8 cellular contexts compared by ENCODE assay signal in genomic region chr12:64222011-64222765, GRCh38. TPM values are rescaled to one million over a fixed set of nuclear protein-coding genes. Genes with fewer than 3 reads are reported as not detected.
A peak's percentile ranks its signal among the peaks of the same experiment; 100 is the strongest.
DNase-seq lines count a peak whose midpoint lies in the region; ATAC-seq, FAIRE-seq and TF ChIP-seq lines count a peak whose summit lies in the region.

TSS of gene KICS2 (minus strand) at chr12:64222296. CDS start at chr12:64222237, 59 bp downstream.

- peak in 1 of 4 donors; percentile 32 for TF ChIP-seq EP300 in upper lobe of left lung (IDR thresholded peaks at IDR 0.05)

- no peaks in the 10 kb centered on the region for H3K27me3 ChIP-seq in heart right ventricle
- H3K27me3 ChIP-seq in upper lobe of left lung, result no peaks in the 10 kb centered on the region

- H3K9me3 ChIP-seq in heart right ventricle, result no peaks in the 10 kb centered on the region
- no peaks in the 10 kb centered on the region for H3K9me3 ChIP-seq in upper lobe of left lung

- DNase-seq in GM12892 (ENCODE audit: insufficient read length), result peak; percentile 79
- peak; percentile 86 for DNase-seq in NCI-H1436 (lab: John Stamatoyannopoulos, UW)
- peak; percentile 85 for DNase-seq in SW480 (ENCODE audit: low spot score)
- DNase-seq in heart right ventricle, result peak; percentile 92 to 93
- DNase-seq in posterior cingulate gyrus, result peak; percentile 86 to 99 (median 92)
- DNase-seq in upper lobe of left lung, result peak; percentile 93 to 98

- H3K4me1 ChIP-seq in heart right ventricle, result peaks cover 0 to 26% (median 11%) of the 10 kb centered on the region in 9 donors
- peaks cover 3 to 13% (median 7%) of the 10 kb centered on the region in 4 donors for H3K4me1 ChIP-seq in upper lobe of left lung

- TF ChIP-seq CTCF in heart right ventricle (IDR thresholded peaks at IDR 0.05) (peak in 3 of 9 donors; percentile 6 to 7 (median 6)), upper lobe of left lung (IDR thresholded peaks at IDR 0.05) (peak in 4 of 6 experiments; percentile 17 to 33 (median 25))

- FAIRE-seq in GM12892 (lab: Jason Lieb, UNC), result peak; percentile 97

- intact Hi-C loops in heart right ventricle (cut with DNase I), result loop anchor here in 1 of 10 donors (1.0 to 10.0 kb wide), 2 partner anchors 127 to 379 kb away; no protein-coding TSS in a partner anchor
- intact Hi-C loops in posterior cingulate gyrus (cut with DNase I), result no loop called here

- peak; percentile 95 for ATAC-seq in HG02840 (IDR thresholded peaks at IDR 0.05; ENCODE audit: low FRiP score, unreplicated experiment)
- ATAC-seq in heart right ventricle, result peak; percentile 98 to 100 (median 99)
- peak; percentile 99 for ATAC-seq in upper lobe of left lung (ENCODE audit: low FRiP score in 2 of 2)

- H3K4me3 ChIP-seq in heart right ventricle (peak within 1 kb of the TSS; percentile 60 to 94 (median 88)), upper lobe of left lung (peak within 1 kb of the TSS; percentile 78 to 98 (median 86))

- TF ChIP-seq POLR2A in GM12892 (IDR thresholded peaks at IDR 0.05; ENCODE audit: low read depth, low read length) (peak; percentile 92), upper lobe of left lung (IDR thresholded peaks at IDR 0.05) (peak; percentile 44 to 97 (median 79))

- WGBS in adipose tissue, 3 donors, result 0 to 1% (median 0%) methylated on average over 56 of the region's 56 CpGs
- 0% methylated on average over 56 of the region's 56 CpGs for WGBS in heart right ventricle, 2 donors
- 0% methylated on average over 2 to 49 of the region's 56 CpGs for WGBS in upper lobe of left lung, 2 donors

- H3K27ac ChIP-seq in adipose tissue (ENCODE audit: low read depth, low read length), result peak within 1 kb of the TSS; percentile 92
- peak within 1 kb of the TSS; percentile 44 to 95 (median 90) for H3K27ac ChIP-seq in heart right ventricle
- H3K27ac ChIP-seq in upper lobe of left lung, result peak within 1 kb of the TSS; percentile 91 to 97 (median 93)

- H3K36me3 ChIP-seq in heart right ventricle (no peaks in the 10 kb centered on the region), upper lobe of left lung (no peaks in the 10 kb centered on the region)

RNA-seq across cellular contexts. Expression of gene KICS2, which starts in this region (rescaled TPM):
- 6.5 TPM for polyA plus RNA-seq in GM12892 (2012; ENCODE audit: missing spikeins)
- 1 to 10 TPM; 3.0 to 4.3 (median 3.3) TPM for polyA plus RNA-seq in adipose tissue
- 1 to 10 TPM; 3.2 to 6.1 (median 4.2) TPM for total RNA-seq in heart right ventricle
- 1 to 10 TPM; 1.8 to 2.6 TPM for polyA plus RNA-seq in heart right ventricle
- 10 to 100 TPM in 4 of 6 donors, 1 to 10 TPM in 2; 6.0 to 16.6 (median 11.6) TPM for total RNA-seq in upper lobe of left lung

Comparison
In these comparisons a context has a peak if more than half of its experiments do, and no peak if none do; other contexts are left out.
1. Peak in every context shown above with its lines: DNase-seq, ATAC-seq, H3K4me3 ChIP-seq and H3K27ac ChIP-seq.